ENCODE assay signal across 8 cellular contexts in genomic region chr17:56596741-56597494, GRCh38. TPM values are rescaled to one million over a fixed set of nuclear protein-coding genes. Genes with fewer than 3 reads are reported as not detected.
A peak's percentile ranks its signal among the peaks of the same experiment; 100 is the strongest.
DNase-seq lines count a peak whose midpoint lies in the region; ATAC-seq and TF ChIP-seq lines count a peak whose summit lies in the region.

No MANE protein-coding gene starts in this region.

- peaks cover 19% of the 10 kb centered on the region for H3K4me1 ChIP-seq in testis

- peak overlapping the region; percentile 69 for H3K4me3 Mint-ChIP-seq in activated CD4-positive, alpha-beta memory T cell treated with anti-CD3 and anti-CD28 coated beads for 36 hours
- H3K4me3 Mint-ChIP-seq in activated CD4-positive, alpha-beta memory T cell treated with anti-CD3 and anti-CD28 coated beads, Interleukin-2, amount 10 ng/mL, durations not matched to agents 7 days and 5 days, result no peak overlapping the region
- peak overlapping the region; percentile 59 for H3K4me3 Mint-ChIP-seq in activated B cell treated with CpG ODN at 0.5 μM for 24 hours

- H3K9me3 Mint-ChIP-seq in activated CD4-positive, alpha-beta memory T cell treated with anti-CD3 and anti-CD28 coated beads for 36 hours, result no peaks in the 10 kb centered on the region
- H3K9me3 Mint-ChIP-seq in activated CD4-positive, alpha-beta memory T cell treated with anti-CD3 and anti-CD28 coated beads, Interleukin-2, amount 10 ng/mL, durations not matched to agents 7 days and 5 days, result no peaks in the 10 kb centered on the region
- no peaks in the 10 kb centered on the region for H3K9me3 Mint-ChIP-seq in activated B cell treated with CpG ODN at 0.5 μM for 24 hours

- 1 to 2% methylated on average over 27 to 35 of the region's 37 CpGs for WGBS in testis, 2 donors

- no peak for DNase-seq in activated CD4-positive, alpha-beta memory T cell treated with anti-CD3 and anti-CD28 coated beads for 36 hours
- DNase-seq in activated CD4-positive, alpha-beta memory T cell treated with anti-CD3 and anti-CD28 coated beads, Interleukin-2, amount 10 ng/mL, durations not matched to agents 7 days and 5 days, result no peak
- DNase-seq in activated B cell treated with CpG ODN at 0.5 μM for 24 hours (no peak), testis (no peak), NCI-H2227 (lab: John Stamatoyannopoulos, UW; ENCODE audit: unreplicated experiment) (no peak), NAMALWA (ENCODE audit: low spot score) (no peak)

- no peaks in the 10 kb centered on the region for H3K36me3 Mint-ChIP-seq in activated CD4-positive, alpha-beta memory T cell treated with anti-CD3 and anti-CD28 coated beads for 36 hours
- H3K36me3 Mint-ChIP-seq in activated CD4-positive, alpha-beta memory T cell treated with anti-CD3 and anti-CD28 coated beads, Interleukin-2, amount 10 ng/mL, durations not matched to agents 7 days and 5 days (ENCODE audit: low read depth), result peaks cover 4% of the 10 kb centered on the region
- no peaks in the 10 kb centered on the region for H3K36me3 Mint-ChIP-seq in activated B cell treated with CpG ODN at 0.5 μM for 24 hours (ENCODE audit: low read depth)

- H3K27me3 Mint-ChIP-seq in activated CD4-positive, alpha-beta memory T cell treated with anti-CD3 and anti-CD28 coated beads for 36 hours, result peaks cover 48% of the 10 kb centered on the region
- peaks cover 65% of the 10 kb centered on the region for H3K27me3 Mint-ChIP-seq in activated CD4-positive, alpha-beta memory T cell treated with anti-CD3 and anti-CD28 coated beads, Interleukin-2, amount 10 ng/mL, durations not matched to agents 7 days and 5 days
- peaks cover 36% of the 10 kb centered on the region for H3K27me3 Mint-ChIP-seq in activated B cell treated with CpG ODN at 0.5 μM for 24 hours

- no peak overlapping the region for H3K27ac ChIP-seq in testis

- POLR2A ChIA-PET in activated CD4-positive, alpha-beta memory T cell treated with anti-CD3 and anti-CD28 coated beads for 36 hours (lab: Charles Lee), result no interaction called here
- POLR2A ChIA-PET in activated CD4-positive, alpha-beta memory T cell treated with anti-CD3 and anti-CD28 coated beads, Interleukin-2, amount 10 ng/mL, durations not matched to agents 7 days and 5 days (lab: Charles Lee), result no interaction called here
- POLR2A ChIA-PET in activated B cell treated with CpG ODN at 0.5 μM for 24 hours (lab: Charles Lee), result no interaction called here

- no peak for ATAC-seq in activated B cell treated with CpG ODN at 0.5 μM for 24 hours (ENCODE audit: low read depth)
- no peak for ATAC-seq in GM18907 (IDR thresholded peaks at IDR 0.05; ENCODE audit: unreplicated experiment)

- no peak for TF ChIP-seq CTCF in activated B cell treated with CpG ODN at 0.5 μM for 24 hours (IDR thresholded peaks at IDR 0.05)
- TF ChIP-seq CTCF in testis (IDR thresholded peaks at IDR 0.05), result no peak

- intact Hi-C loops in activated CD4-positive, alpha-beta memory T cell treated with anti-CD3 and anti-CD28 coated beads for 36 hours (cut with micrococcal nuclease), result loop anchor here (10.0 kb wide), 1 partner anchor 368 kb away; the partner anchor contains the start of gene COIL
- intact Hi-C loops in activated B cell treated with CpG ODN at 0.5 μM for 24 hours (cut with micrococcal nuclease), result loop anchor here (10.0 kb wide), 1 partner anchor 1072 kb away; no protein-coding TSS in a partner anchor
- intact Hi-C loops in testis (cut with DNase I; ENCODE audit: low total_unique reads), result loop anchor here (10.0 kb wide), 1 partner anchor 118 kb away; no protein-coding TSS in a partner anchor

- CTCF ChIA-PET in activated CD4-positive, alpha-beta memory T cell treated with anti-CD3 and anti-CD28 coated beads for 36 hours (lab: Charles Lee), result interaction anchor here (4.1 to 6.3 kb wide), 2 partner anchors 59 to 119 kb away, joined by 25 to 34 read pairs; no protein-coding TSS in a partner anchor
- CTCF ChIA-PET in activated CD4-positive, alpha-beta memory T cell treated with anti-CD3 and anti-CD28 coated beads, Interleukin-2, amount 10 ng/mL, durations not matched to agents 7 days and 5 days (lab: Charles Lee), result no interaction called here
- CTCF ChIA-PET in activated B cell treated with CpG ODN at 0.5 μM for 24 hours (lab: Charles Lee), result interaction anchor here (0.7 kb wide), 1 partner anchor 119 kb away, joined by 4 read pairs; no protein-coding TSS in a partner anchor

- no peaks in the 10 kb centered on the region for H3K9me3 ChIP-seq in iPS-18c (ENCODE audit: control insufficient read depth, insufficient read depth, low read length)
- no peaks in the 10 kb centered on the region for H3K9me3 ChIP-seq in testis

- no peaks in the 10 kb centered on the region for H3K27me3 ChIP-seq in testis

- H3K36me3 ChIP-seq in testis (ENCODE audit: low read depth, missing control alignments), result no peaks in the 10 kb centered on the region

- H3K4me3 ChIP-seq in iPS-18c (ENCODE audit: insufficient read depth, low read depth, low read length), result peak overlapping the region; percentile 51
- peak overlapping the region; percentile 9 to 52 for H3K4me3 ChIP-seq in testis

- TF ChIP-seq POLR2A in testis (IDR thresholded peaks at IDR 0.05), result no peak

- H3K27ac Mint-ChIP-seq in activated CD4-positive, alpha-beta memory T cell treated with anti-CD3 and anti-CD28 coated beads for 36 hours, result no peak overlapping the region
- H3K27ac Mint-ChIP-seq in activated CD4-positive, alpha-beta memory T cell treated with anti-CD3 and anti-CD28 coated beads, Interleukin-2, amount 10 ng/mL, durations not matched to agents 7 days and 5 days, result no peak overlapping the region
- H3K27ac Mint-ChIP-seq in activated B cell treated with CpG ODN at 0.5 μM for 24 hours, result no peak overlapping the region

- peaks cover 37% of the 10 kb centered on the region for H3K4me1 Mint-ChIP-seq in activated CD4-positive, alpha-beta memory T cell treated with anti-CD3 and anti-CD28 coated beads for 36 hours (ENCODE audit: low read depth)
- H3K4me1 Mint-ChIP-seq in activated CD4-positive, alpha-beta memory T cell treated with anti-CD3 and anti-CD28 coated beads, Interleukin-2, amount 10 ng/mL, durations not matched to agents 7 days and 5 days, result peaks cover 30% of the 10 kb centered on the region
- H3K4me1 Mint-ChIP-seq in activated B cell treated with CpG ODN at 0.5 μM for 24 hours, result peaks cover 42% of the 10 kb centered on the region

RNA-seq across cellular contexts. Expression of gene NOG, which starts 3.4 kb away (rescaled TPM):
- under 1 TPM in 1 of 2 experiments, not detected in 1; 0.12 TPM for total RNA-seq in activated CD4-positive, alpha-beta memory T cell treated with anti-CD3 and anti-CD28 coated beads for 36 hours
- under 1 TPM; 0.23 to 0.25 TPM for total RNA-seq in activated CD4-positive, alpha-beta memory T cell treated with anti-CD3 and anti-CD28 coated beads, Interleukin-2, amount 10 ng/mL, durations not matched to agents 7 days and 5 days
- not detected in 2 replicates for total RNA-seq in activated B cell treated with CpG ODN at 0.5 μM for 24 hours
- 1 to 10 TPM; 5.2 to 6.1 TPM for total RNA-seq in testis
- polyA plus RNA-seq in testis (ENCODE audit: insufficient read depth, low read depth, low replicate concordance), result 0.92 TPM
